Comparison of ENCODE assay signal across 9 cellular contexts in the genomic region with DNA sequence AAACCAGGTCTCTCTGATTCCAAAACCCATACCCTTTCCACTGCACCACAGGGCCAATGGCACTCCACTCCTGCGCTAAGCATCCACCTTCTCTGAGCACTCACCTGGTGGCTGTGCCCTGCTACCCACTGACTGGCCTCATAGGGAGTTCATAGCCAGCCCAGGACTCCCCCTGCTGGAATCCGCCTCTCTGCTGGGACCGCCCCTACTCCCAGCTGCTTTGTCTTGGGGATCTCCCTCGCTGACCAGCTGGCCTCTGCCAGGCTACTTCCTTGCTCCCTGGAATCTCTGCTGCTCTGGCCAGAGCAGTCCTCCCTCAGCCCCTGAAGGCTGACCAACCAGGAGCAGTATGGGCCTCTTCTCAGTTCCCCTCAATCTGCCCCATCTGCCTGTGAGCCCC.
A peak's percentile ranks its signal among the peaks of the same experiment; 100 is the strongest.
DNase-seq lines count a peak whose midpoint lies in the region; ATAC-seq, FAIRE-seq and TF ChIP-seq lines count a peak whose summit lies in the region.
"Had no signal": no experiment of that assay in that cellular context is flagged by ENCODE, and none has a peak within 500 bp of the region (broad histone marks: within the 10 kb centered on the region; RNA-seq: fewer than 3 reads in every experiment).

No MANE protein-coding gene starts in this region.

- peak; percentile 56 for DNase-seq in HT-29 (ENCODE audit: low spot score)
- DNase-seq in iPS-NIHi11 (ENCODE audit: low spot score) = peak; percentile 83
- no peak for DNase-seq in D721Med (ENCODE audit: insufficient read length, low spot score)
- no peak for DNase-seq in SIG-M5 (lab: John Stamatoyannopoulos, UW)
- DNase-seq in SKM-1 treated with dmso at 0.1 percent for 144 hours (lab: John Stamatoyannopoulos, UW; ENCODE audit: unreplicated experiment) = no peak
- DNase-seq in NCI-H1092 (lab: John Stamatoyannopoulos, UW) = no peak
- DNase-seq: activated gamma-delta T cell had no signal

- ATAC-seq in GM21515 (IDR thresholded peaks at IDR 0.05; ENCODE audit: unreplicated experiment) = peak; percentile 69

- FAIRE-seq in D721Med (lab: Jason Lieb, UNC) = no peak

- TF ChIP-seq CTCF in GM12872 (IDR thresholded peaks at IDR 0.05; ENCODE audit: insufficient read depth, low read depth, low read length) = peak; percentile 44; the same call in 1 of the 3 replicates
- no peak for TF ChIP-seq CTCF in D721Med (IDR thresholded peaks at IDR 0.05; ENCODE audit: insufficient read depth, missing control alignments)

Comparison
In these comparisons a context has a peak if more than half of its experiments do, and no peak if none do; other contexts are left out.
1. DNase-seq: peak in HT-29 (single experiment) and iPS-NIHi11 (single experiment); none in D721Med (single experiment), SIG-M5 (single experiment), SKM-1 treated with dmso at 0.1 percent for 144 hours (single experiment) and NCI-H1092 (single experiment).